In the genomic region with DNA sequence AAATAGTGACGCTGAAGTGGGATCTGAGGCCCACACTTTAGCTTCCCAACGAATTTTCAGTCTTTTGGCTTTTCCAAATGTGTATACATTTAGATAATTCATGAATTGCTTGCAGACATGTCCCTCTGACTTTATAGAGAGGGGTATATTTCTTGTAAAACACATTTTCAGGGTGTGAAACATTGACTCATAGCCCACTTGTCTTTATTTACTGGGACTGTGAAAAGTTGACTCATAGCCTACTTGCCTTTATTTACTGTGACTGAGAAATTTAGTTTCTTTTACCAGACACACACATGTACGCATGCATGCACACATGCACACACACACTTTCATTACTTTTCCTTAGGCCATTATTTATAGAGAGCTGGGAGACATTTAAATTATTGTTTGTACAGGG, we compare ENCODE assay signal across 9 cellular contexts.
DNase-seq lines count a peak whose midpoint lies in the region; ATAC-seq and TF ChIP-seq lines count a peak whose summit lies in the region.
"Had no signal": no experiment of that assay in that cellular context is flagged by ENCODE, and none has a peak within 500 bp of the region (broad histone marks: within the 10 kb centered on the region; RNA-seq: fewer than 3 reads in every experiment).

No MANE protein-coding gene starts in this region.

- H4K91ac ChIP-seq in mesenchymal stem cell (ENCODE audit: low read length): no peak overlapping the region

- H3K27ac Mint-ChIP-seq in GM23338 (no peak overlapping the region; the same call in 1 of the 2 replicates), Calu3 (ENCODE audit: unreplicated experiment) (no peak overlapping the region)

- H3K9ac ChIP-seq in mesenchymal stem cell (ENCODE audit: low read length): peak overlapping the region; percentile 76

- no peaks in the 10 kb centered on the region for H3K36me3 Mint-ChIP-seq in GM23338 (ENCODE audit: low read depth)
- no peaks in the 10 kb centered on the region for H3K36me3 Mint-ChIP-seq in Calu3 (ENCODE audit: insufficient read depth, unreplicated experiment)

- H3K4ac ChIP-seq in mesenchymal stem cell (ENCODE audit: low read depth in 1 of 2, low read length in 2 of 2): no peak overlapping the region

- DNase-seq in GM23338 (ENCODE audit: low spot score) (no peak), mesenchymal stem cell (peak; percentile 69), gastrocnemius medialis (no peak), GOT3 (lab: John Stamatoyannopoulos, UW) (no peak), Calu3 (no peak)
- DNase-seq: activated CD4-positive, CD25-positive, alpha-beta regulatory T cell had no signal

- H2BK120ac ChIP-seq in mesenchymal stem cell (ENCODE audit: low read depth, low read length): no peak overlapping the region

- no peaks in the 10 kb centered on the region for H3K9me2 ChIP-seq in GM23338 (ENCODE audit: insufficient read depth)

- TF ChIP-seq CTCF in GM23338 (conservative IDR thresholded peaks at IDR 0.05; ENCODE audit: low read depth in 2 of 2) (no peak), gastrocnemius medialis (IDR thresholded peaks at IDR 0.05 in 4 of 5, conservative IDR thresholded peaks at IDR 0.05 in 1 of 5) (no peak), Calu3 (IDR thresholded peaks at IDR 0.05; ENCODE audit: unreplicated experiment) (no peak)

- BruUV-seq in Calu3 (replicated peaks; lab: Mats Ljungman, UMichigan): no TSS peak

- no peak overlapping the region for H2AK5ac ChIP-seq in mesenchymal stem cell (ENCODE audit: low read length, severe bottlenecking)

- H3K9me3 Mint-ChIP-seq in GM23338 (no peaks in the 10 kb centered on the region), Calu3 (ENCODE audit: low read depth, unreplicated experiment) (no peaks in the 10 kb centered on the region)

- no peaks in the 10 kb centered on the region for H3F3A ChIP-seq in GM23338 (replicated peaks; ENCODE audit: low read depth)

- H3K27me3 ChIP-seq in GM23338 (ENCODE audit: insufficient read depth): no peaks in the 10 kb centered on the region
- no peaks in the 10 kb centered on the region for H3K27me3 ChIP-seq in mesenchymal stem cell (ENCODE audit: control insufficient read depth in 1 of 2, insufficient read depth in 1 of 2, low read length in 2 of 2)
- no peaks in the 10 kb centered on the region for H3K27me3 ChIP-seq in gastrocnemius medialis

- H3K36me3 ChIP-seq in GM23338 (ENCODE audit: insufficient read depth) (no peaks in the 10 kb centered on the region), mesenchymal stem cell (ENCODE audit: control insufficient read depth in 1 of 2, insufficient read depth in 2 of 2, low read depth in 1 of 2, low read length in 2 of 2) (no peaks in the 10 kb centered on the region), gastrocnemius medialis (no peaks in the 10 kb centered on the region)

- H4K20me1 ChIP-seq in GM23338 (replicated peaks; ENCODE audit: insufficient read depth): no peaks in the 10 kb centered on the region

- H3K18ac ChIP-seq in mesenchymal stem cell (ENCODE audit: low read depth in 1 of 2, low read length in 2 of 2): no peak overlapping the region

- H3K14ac ChIP-seq in mesenchymal stem cell (ENCODE audit: low read length in 2 of 2): no peak overlapping the region

- H3K9me3 ChIP-seq in mesenchymal stem cell (ENCODE audit: control insufficient read depth, low read length): no peaks in the 10 kb centered on the region
- no peaks in the 10 kb centered on the region for H3K9me3 ChIP-seq in gastrocnemius medialis

- H3K79me1 ChIP-seq in mesenchymal stem cell (replicated peaks; ENCODE audit: low read length, poor library complexity, severe bottlenecking): peaks cover 3% of the 10 kb centered on the region

- no peaks in the 10 kb centered on the region for H3K79me2 ChIP-seq in GM23338 (replicated peaks; ENCODE audit: insufficient read depth)

- H2BK5ac ChIP-seq in mesenchymal stem cell (ENCODE audit: low read depth, low read length, poor library complexity, severe bottlenecking): no peak overlapping the region

- H3K4me1 Mint-ChIP-seq in GM23338 (peaks cover 37% of the 10 kb centered on the region), Calu3 (ENCODE audit: low read depth, unreplicated experiment) (no peaks in the 10 kb centered on the region)

- H3K27me3 Mint-ChIP-seq in GM23338 (ENCODE audit: insufficient read depth, low read depth, poor library complexity) (no peaks in the 10 kb centered on the region), Calu3 (ENCODE audit: unreplicated experiment) (no peaks in the 10 kb centered on the region)

- ATAC-seq in GM18868 (IDR thresholded peaks at IDR 0.05; ENCODE audit: unreplicated experiment): peak; percentile 99
- no peak for ATAC-seq in GM23338
- ATAC-seq in HG03520 (IDR thresholded peaks at IDR 0.05; ENCODE audit: unreplicated experiment): peak; percentile 75
- no peak for ATAC-seq in gastrocnemius medialis

- H3K4me3 ChIP-seq in GM23338 (no peak overlapping the region), mesenchymal stem cell (ENCODE audit: insufficient read depth in 1 of 2, low read depth in 1 of 2, low read length in 2 of 2) (no peak overlapping the region), gastrocnemius medialis (no peak overlapping the region)
- H3K4me3 ChIP-seq: coronary artery had no signal

- intact Hi-C loops in gastrocnemius medialis (cut with DNase I; ENCODE audit: low total_unique reads): no loop called here
- intact Hi-C loops in Calu3 (cut with micrococcal nuclease; ENCODE audit: unreplicated experiment): no loop called here

- no peak overlapping the region for H2BK12ac ChIP-seq in mesenchymal stem cell (ENCODE audit: low read length in 2 of 2)

- no peak overlapping the region for H3K4me2 ChIP-seq in GM23338
- no peak overlapping the region for H3K4me2 ChIP-seq in mesenchymal stem cell (ENCODE audit: low read length, poor library complexity, severe bottlenecking)

- H4K8ac ChIP-seq in mesenchymal stem cell (ENCODE audit: low read length): no peak overlapping the region

- no peak overlapping the region for H2BK15ac ChIP-seq in mesenchymal stem cell (ENCODE audit: low read depth, poor library complexity, severe bottlenecking)

- no peak overlapping the region for H3K23ac ChIP-seq in mesenchymal stem cell (ENCODE audit: low read length in 2 of 2)

- in situ Hi-C loops in gastrocnemius medialis (cut with MboI; ENCODE audit: low sequenced_read_pairs in 4 of 4): no loop called here

- 100% methylated on average over 1 of the region's 3 CpGs for WGBS in mesenchymal stem cell

- peak overlapping the region; percentile 27; the same call in 1 of the 2 replicates for H3K27ac ChIP-seq in GM23338 (ENCODE audit: low read depth)
- no peak overlapping the region for H3K27ac ChIP-seq in mesenchymal stem cell (ENCODE audit: low read length, poor library complexity, severe bottlenecking)
- no peak overlapping the region for H3K27ac ChIP-seq in gastrocnemius medialis
- H3K27ac ChIP-seq: coronary artery had no signal

- H2AFZ ChIP-seq in GM23338 (no peak overlapping the region), mesenchymal stem cell (ENCODE audit: low read depth, low read length) (no peak overlapping the region)

- CTCF ChIA-PET in Calu3 (lab: Charles Lee): interaction anchor here (0.7 kb wide), 1 partner anchor 1281 kb away, joined by 3 read pairs; no protein-coding TSS in a partner anchor

- no peak for TF ChIP-seq POLR2A in gastrocnemius medialis (IDR thresholded peaks at IDR 0.05)

- H3K4me1 ChIP-seq in GM23338 (ENCODE audit: insufficient read depth) (peaks cover 7% of the 10 kb centered on the region; the same call in 1 of the 2 replicates), mesenchymal stem cell (ENCODE audit: control insufficient read depth, insufficient read depth, low read depth, low read length) (peaks cover 3% of the 10 kb centered on the region), gastrocnemius medialis (peaks cover 0 to 3% of the 10 kb centered on the region in 2 donors)

- H3K4me3 Mint-ChIP-seq in GM23338 (no peak overlapping the region), Calu3 (ENCODE audit: low read depth, unreplicated experiment) (no peak overlapping the region)

TF ChIP-seq in GM23338, 12 proteins besides CTCF, POLR2A, EP300 and RAD21 (continues in another document):
- no peak for TF ChIP-seq POLR2AphosphoS5 (IDR thresholded peaks at IDR 0.05; ENCODE audit: low read depth)
- no peak for TF ChIP-seq CREB1 (CRISPR knock-in tag; IDR thresholded peaks at IDR 0.05; ENCODE audit: low read depth)
- TF ChIP-seq NANOG (IDR thresholded peaks at IDR 0.05; ENCODE audit: borderline replicate concordance): no peak

Comparison
In these comparisons a context has a peak if more than half of its experiments do, and no peak if none do; other contexts are left out.
1. ATAC-seq: peak in GM18868 (single experiment) and HG03520 (single experiment); none in GM23338 (single experiment) and gastrocnemius medialis (0 of 2).